Comparison of ENCODE assay signal across 8 cellular contexts in genomic region chr6:137044366-137045220, GRCh38. TPM values are rescaled to one million over a fixed set of nuclear protein-coding genes. Genes with fewer than 3 reads are reported as not detected.
DNase-seq lines count a peak whose midpoint lies in the region; ATAC-seq and TF ChIP-seq lines count a peak whose summit lies in the region.

IL20RA (minus strand) TSS chr6:137044965; CDS start chr6:137044728, 237 bp downstream.

- DNase-seq in activated CD4-positive, alpha-beta T cell treated with anti-CD3 and anti-CD28 coated beads for 36 hours: peak; percentile 19
- no peak for DNase-seq in activated CD4-positive, alpha-beta T cell treated with anti-CD3 and anti-CD28 coated beads for 48 hours
- DNase-seq in NCI-H69 (lab: John Stamatoyannopoulos, UW) (peak; percentile 79), left lung (peak; percentile 34 to 83)

- peak within 1 kb of the TSS; percentile 63 for H3K4me3 Mint-ChIP-seq in activated CD4-positive, alpha-beta T cell treated with anti-CD3 and anti-CD28 coated beads for 36 hours
- peak within 1 kb of the TSS; percentile 72 for H3K4me3 Mint-ChIP-seq in dendritic cell treated with granulocyte-macrophage colony-stimulating factor and Interleukin-4, amounts not matched to agents 40 ng/mL and 50 ng/mL, for 4 days

- H3K36me3 ChIP-seq in left lung (no peaks in the 10 kb centered on the region), stomach smooth muscle (ENCODE audit: control insufficient read depth in 2 of 2, insufficient read depth in 2 of 2, low read length in 2 of 2) (no peaks in the 10 kb centered on the region)

- H3K36me3 Mint-ChIP-seq in activated CD4-positive, alpha-beta T cell treated with anti-CD3 and anti-CD28 coated beads for 36 hours (ENCODE audit: low read depth): no peaks in the 10 kb centered on the region
- H3K36me3 Mint-ChIP-seq in dendritic cell treated with granulocyte-macrophage colony-stimulating factor and Interleukin-4, amounts not matched to agents 40 ng/mL and 50 ng/mL, for 4 days (ENCODE audit: low read depth): no peaks in the 10 kb centered on the region

- H3K27ac Mint-ChIP-seq in activated CD4-positive, alpha-beta T cell treated with anti-CD3 and anti-CD28 coated beads for 36 hours: no peak within 1 kb of the TSS
- H3K27ac Mint-ChIP-seq in dendritic cell treated with granulocyte-macrophage colony-stimulating factor and Interleukin-4, amounts not matched to agents 40 ng/mL and 50 ng/mL, for 4 days: no peak within 1 kb of the TSS

- no peaks in the 10 kb centered on the region for H3K9me3 Mint-ChIP-seq in activated CD4-positive, alpha-beta T cell treated with anti-CD3 and anti-CD28 coated beads for 36 hours (ENCODE audit: low read depth)
- no peaks in the 10 kb centered on the region for H3K9me3 Mint-ChIP-seq in dendritic cell treated with granulocyte-macrophage colony-stimulating factor and Interleukin-4, amounts not matched to agents 40 ng/mL and 50 ng/mL, for 4 days

- peak; percentile 30 for ATAC-seq in activated CD4-positive, alpha-beta T cell treated with anti-CD3 and anti-CD28 coated beads for 36 hours
- ATAC-seq in left lung: peak; percentile 69
- ATAC-seq in HG03521 (IDR thresholded peaks at IDR 0.05; ENCODE audit: unreplicated experiment): no peak
- no peak for ATAC-seq in GM19324 (IDR thresholded peaks at IDR 0.05; ENCODE audit: low FRiP score, unreplicated experiment)

- peak within 1 kb of the TSS; percentile 63 to 71 for H3K27ac ChIP-seq in left lung
- no peak within 1 kb of the TSS for H3K27ac ChIP-seq in stomach smooth muscle (ENCODE audit: low read length)

- H3K9me3 ChIP-seq in left lung (no peaks in the 10 kb centered on the region), stomach smooth muscle (ENCODE audit: control insufficient read depth in 2 of 2, low read length in 2 of 2) (no peaks in the 10 kb centered on the region)

- CTCF ChIA-PET in activated CD4-positive, alpha-beta T cell treated with anti-CD3 and anti-CD28 coated beads for 36 hours (lab: Charles Lee): no interaction called here

- peaks cover 3% of the 10 kb centered on the region for H3K4me1 Mint-ChIP-seq in activated CD4-positive, alpha-beta T cell treated with anti-CD3 and anti-CD28 coated beads for 36 hours
- peaks cover 5% of the 10 kb centered on the region for H3K4me1 Mint-ChIP-seq in dendritic cell treated with granulocyte-macrophage colony-stimulating factor and Interleukin-4, amounts not matched to agents 40 ng/mL and 50 ng/mL, for 4 days (ENCODE audit: low read depth)

- H3K27me3 ChIP-seq in left lung (peaks cover 3 to 96% of the 10 kb centered on the region in 2 donors), stomach smooth muscle (ENCODE audit: control insufficient read depth in 1 of 2, insufficient read depth in 2 of 2, low read length in 2 of 2) (peaks cover 0 to 12% of the 10 kb centered on the region in 2 donors)

- TF ChIP-seq CTCF in left lung (IDR thresholded peaks at IDR 0.05): no peak

- H3K27me3 Mint-ChIP-seq in activated CD4-positive, alpha-beta T cell treated with anti-CD3 and anti-CD28 coated beads for 36 hours: peaks cover 61% of the 10 kb centered on the region
- peaks cover 80% of the 10 kb centered on the region for H3K27me3 Mint-ChIP-seq in dendritic cell treated with granulocyte-macrophage colony-stimulating factor and Interleukin-4, amounts not matched to agents 40 ng/mL and 50 ng/mL, for 4 days

- intact Hi-C loops in activated CD4-positive, alpha-beta T cell treated with anti-CD3 and anti-CD28 coated beads for 36 hours (cut with DNase I, micrococcal nuclease): no loop called here
- intact Hi-C loops in dendritic cell treated with granulocyte-macrophage colony-stimulating factor and Interleukin-4, amounts not matched to agents 40 ng/mL and 50 ng/mL, for 4 days (cut with micrococcal nuclease): no loop called here
- intact Hi-C loops in left lung (cut with DNase I): no loop called here

- H3K4me1 ChIP-seq in left lung (peaks cover 0 to 13% of the 10 kb centered on the region in 2 donors), stomach smooth muscle (ENCODE audit: control insufficient read depth, insufficient read depth, low read length) (no peaks in the 10 kb centered on the region)

- POLR2A ChIA-PET in activated CD4-positive, alpha-beta T cell treated with anti-CD3 and anti-CD28 coated beads for 36 hours (lab: Charles Lee): no interaction called here

- H3K4me3 ChIP-seq in left lung: peak within 1 kb of the TSS; percentile 53 to 56
- H3K4me3 ChIP-seq in stomach smooth muscle (ENCODE audit: low read length in 2 of 2): peak within 1 kb of the TSS; percentile 79 to 82

- peak within 1 kb of the TSS; percentile 21 to 63 for H3K9ac ChIP-seq in stomach smooth muscle (ENCODE audit: low read length in 2 of 2)

RNA-seq across cellular contexts. Expression of gene IL20RA, which starts in this region (rescaled TPM):
- total RNA-seq in activated CD4-positive, alpha-beta T cell treated with anti-CD3 and anti-CD28 coated beads for 36 hours: not detected
- 1 to 10 TPM; 4.0 to 6.0 TPM for total RNA-seq in left lung

Comparison
In these comparisons a context has a peak if more than half of its experiments do, and no peak if none do; other contexts are left out.
1. RNA of gene IL20RA (total RNA-seq): 4.0 to 6.0 TPM in left lung; not detected in activated CD4-positive, alpha-beta T cell treated with anti-CD3 and anti-CD28 coated beads for 36 hours; every median in the first group is over 4 times any median in the second.
2. Peak in DNase-seq and ATAC-seq in activated CD4-positive, alpha-beta T cell treated with anti-CD3 and anti-CD28 coated beads for 36 hours; RNA of the gene not detected or under 1 TPM.